Comparison of ENCODE assay signal across 10 cellular contexts in the genomic region with DNA sequence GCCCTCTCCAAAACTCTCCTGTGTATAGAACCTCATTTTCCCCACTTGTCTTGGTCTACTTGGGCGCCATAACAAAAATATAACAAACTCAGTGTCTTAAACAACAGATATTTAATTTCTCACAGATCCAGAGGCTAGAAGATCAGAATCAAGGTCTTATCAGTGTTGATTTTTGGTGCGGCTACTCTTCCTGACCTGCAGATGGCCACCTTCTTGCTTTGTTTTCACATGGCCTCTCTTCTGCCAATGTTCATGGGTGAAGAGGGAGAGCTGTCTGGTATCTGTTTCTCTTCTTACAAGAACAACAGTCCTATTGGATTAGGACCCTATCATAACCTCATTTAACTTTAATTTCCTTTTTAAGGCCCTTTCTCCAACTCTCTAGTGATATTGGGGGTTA.
DNase-seq lines count a peak whose midpoint lies in the region; ATAC-seq, FAIRE-seq and TF ChIP-seq lines count a peak whose summit lies in the region.
"Had no signal": no experiment of that assay in that cellular context is flagged by ENCODE, and none has a peak within 500 bp of the region (broad histone marks: within the 10 kb centered on the region; RNA-seq: fewer than 3 reads in every experiment).

No MANE protein-coding gene starts in this region.

- DNase-seq in EL (peak; percentile 25), KBM-7 (peak; percentile 16), kidney (no peak), middle frontal gyrus (ENCODE audit: extremely low spot score, low spot score) (no peak), anterior cingulate cortex (lab: John Stamatoyannopoulos, UW) (no peak)
- DNase-seq in activated T-helper 1 cell treated with anti-CD3 and anti-CD28 coated beads, Interleukin-12 subunit alpha, Interleukin-12 subunit beta, Interleukin-2, Interleukin-4 antibody, amounts not matched to agents 30 ng/mL and 10 ng/mL and 1 ng/mL, durations not matched to agents 14 hours and 24 hours and 36 hours (ENCODE audit: low spot score): no peak
- DNase-seq: GOT3, T-helper 2 cell had no signal

- H3K27ac ChIP-seq in VCaP (no peak overlapping the region), kidney (ENCODE audit: low read depth in 2 of 2, low read length in 2 of 2) (no peak overlapping the region)

- ATAC-seq in HG02763 (IDR thresholded peaks at IDR 0.05; ENCODE audit: unreplicated experiment): no peak

- no peaks in the 10 kb centered on the region for H3K4me1 ChIP-seq in kidney (ENCODE audit: control insufficient read depth in 1 of 2, insufficient read depth in 1 of 2, low read depth in 1 of 2, low read length in 2 of 2)

- peak; percentile 81 for TF ChIP-seq CTCF in VCaP (conservative IDR thresholded peaks at IDR 0.05)
- TF ChIP-seq CTCF in kidney (IDR thresholded peaks at IDR 0.05; ENCODE audit: borderline replicate concordance, extremely low read depth, insufficient read depth): peak; percentile 4

- H3K36me3 ChIP-seq in kidney (ENCODE audit: control insufficient read depth in 1 of 2, insufficient read depth in 2 of 2, low read length in 2 of 2): no peaks in the 10 kb centered on the region

- no peaks in the 10 kb centered on the region for H3K36me3 Mint-ChIP-seq in activated T-helper 1 cell treated with anti-CD3 and anti-CD28 coated beads, Interleukin-12 subunit alpha, Interleukin-12 subunit beta, Interleukin-2, Interleukin-4 antibody, amounts not matched to agents 30 ng/mL and 10 ng/mL and 1 ng/mL, durations not matched to agents 14 hours and 24 hours and 36 hours (ENCODE audit: low read depth)

- H3K4me3 ChIP-seq in kidney (ENCODE audit: low read length in 2 of 2): no peak overlapping the region

- no peak overlapping the region for H3K4me3 Mint-ChIP-seq in activated T-helper 1 cell treated with anti-CD3 and anti-CD28 coated beads, Interleukin-12 subunit alpha, Interleukin-12 subunit beta, Interleukin-2, Interleukin-4 antibody, amounts not matched to agents 30 ng/mL and 10 ng/mL and 1 ng/mL, durations not matched to agents 14 hours and 24 hours and 36 hours

- no peaks in the 10 kb centered on the region for H3K4me1 Mint-ChIP-seq in activated T-helper 1 cell treated with anti-CD3 and anti-CD28 coated beads, Interleukin-12 subunit alpha, Interleukin-12 subunit beta, Interleukin-2, Interleukin-4 antibody, amounts not matched to agents 30 ng/mL and 10 ng/mL and 1 ng/mL, durations not matched to agents 14 hours and 24 hours and 36 hours (ENCODE audit: low read depth)

- H3K9me3 Mint-ChIP-seq in activated T-helper 1 cell treated with anti-CD3 and anti-CD28 coated beads, Interleukin-12 subunit alpha, Interleukin-12 subunit beta, Interleukin-2, Interleukin-4 antibody, amounts not matched to agents 30 ng/mL and 10 ng/mL and 1 ng/mL, durations not matched to agents 14 hours and 24 hours and 36 hours: no peaks in the 10 kb centered on the region

- FAIRE-seq in kidney (lab: Jason Lieb, UNC): no peak

- H3K9me3 ChIP-seq in kidney (ENCODE audit: control insufficient read depth in 1 of 2, low read length in 2 of 2): no peaks in the 10 kb centered on the region

- H3K27ac Mint-ChIP-seq in activated T-helper 1 cell treated with anti-CD3 and anti-CD28 coated beads, Interleukin-12 subunit alpha, Interleukin-12 subunit beta, Interleukin-2, Interleukin-4 antibody, amounts not matched to agents 30 ng/mL and 10 ng/mL and 1 ng/mL, durations not matched to agents 14 hours and 24 hours and 36 hours: no peak overlapping the region

- H3K27me3 Mint-ChIP-seq in activated T-helper 1 cell treated with anti-CD3 and anti-CD28 coated beads, Interleukin-12 subunit alpha, Interleukin-12 subunit beta, Interleukin-2, Interleukin-4 antibody, amounts not matched to agents 30 ng/mL and 10 ng/mL and 1 ng/mL, durations not matched to agents 14 hours and 24 hours and 36 hours (ENCODE audit: insufficient read depth): no peaks in the 10 kb centered on the region

- intact Hi-C loops in kidney (cut with DNase I): no loop called here
- intact Hi-C loops in activated T-helper 1 cell treated with anti-CD3 and anti-CD28 coated beads, Interleukin-12 subunit alpha, Interleukin-12 subunit beta, Interleukin-2, Interleukin-4 antibody, amounts not matched to agents 30 ng/mL and 10 ng/mL and 1 ng/mL, durations not matched to agents 14 hours and 24 hours and 36 hours (cut with micrococcal nuclease): no loop called here

- no peak overlapping the region for H3K9ac ChIP-seq in kidney (ENCODE audit: low read length in 2 of 2)

- in situ Hi-C loops in KBM-7 (cut with MboI; ENCODE audit: low pct_unique_long_range_greater_than_20kb, low sequenced_read_pairs): no loop called here

Comparison
In these comparisons a context has a peak if more than half of its experiments do, and no peak if none do; other contexts are left out.
1. DNase-seq: peak in EL (single experiment) and KBM-7 (single experiment); none in kidney (single experiment), middle frontal gyrus (single experiment), anterior cingulate cortex (0 of 58) and activated T-helper 1 cell treated with anti-CD3 and anti-CD28 coated beads, Interleukin-12 subunit alpha, Interleukin-12 subunit beta, Interleukin-2, Interleukin-4 antibody, amounts not matched to agents 30 ng/mL and 10 ng/mL and 1 ng/mL, durations not matched to agents 14 hours and 24 hours and 36 hours (single experiment).